Comparison of ENCODE assay signal across 24 cellular contexts in the genomic region with DNA sequence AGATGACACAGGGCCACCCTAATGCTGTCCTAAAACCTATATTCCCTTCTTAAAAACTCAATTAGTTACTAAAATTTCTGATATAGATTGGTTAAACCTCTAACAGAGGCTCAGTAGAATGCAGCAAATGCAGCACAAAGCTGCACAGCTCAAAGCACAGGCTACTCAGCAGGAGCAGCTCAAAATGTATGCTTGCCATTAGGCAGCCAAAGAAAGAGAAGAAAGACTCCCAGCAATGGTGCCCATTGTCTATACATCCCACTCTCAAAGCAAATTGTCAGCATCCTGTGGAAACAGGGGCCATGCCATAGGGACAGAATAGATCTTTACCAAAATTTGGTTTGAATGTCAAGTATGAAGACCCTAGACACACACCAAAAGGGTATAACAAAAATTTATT.
"Had no signal": no experiment of that assay in that cellular context is flagged by ENCODE, and none has a peak within 500 bp of the region (broad histone marks: within the 10 kb centered on the region; RNA-seq: fewer than 3 reads in every experiment).

No MANE protein-coding gene starts in this region.

- H3K9me3 ChIP-seq: colonic mucosa, esophagus squamous epithelium, heart right ventricle, lower lobe of right lung, prostate gland, right atrium auricular region, spleen, transverse colon had no signal

- H3K9me3 Mint-ChIP-seq: dendritic cell treated with granulocyte-macrophage colony-stimulating factor and Interleukin-4, amounts not matched to agents 40 ng/mL and 50 ng/mL, for 4 days; stimulated activated memory B cell treated with anti-CD40 and anti-IgM and Interleukin-4, amounts not matched to agents 10 μg/mL and 1 μg/mL and 100 μg/mL, for 72 hours had no signal

- H3K4me1 Mint-ChIP-seq: central memory CD8-positive, alpha-beta T cell; natural killer cell; stimulated activated memory B cell treated with anti-CD40 and anti-IgM and Interleukin-4, amounts not matched to agents 10 μg/mL and 1 μg/mL and 100 μg/mL, for 72 hours had no signal

- H3K4me3 ChIP-seq: colonic mucosa, esophagus squamous epithelium, heart right ventricle, lower lobe of right lung, prostate gland, right atrium auricular region, spleen, transverse colon had no signal

- ATAC-seq: heart right ventricle; left ventricle myocardium superior; lower lobe of right lung; natural killer cell; sciatic nerve; stimulated activated memory B cell treated with anti-CD40 and anti-IgM and Interleukin-4, amounts not matched to agents 10 μg/mL and 1 μg/mL and 100 μg/mL, for 72 hours had no signal

- FAIRE-seq: endometrium, keratinocyte had no signal

- H3K4me1 ChIP-seq: colonic mucosa, esophagus squamous epithelium, heart right ventricle, lower lobe of right lung, prostate gland, right atrium auricular region, spleen, transverse colon had no signal

- H3K27me3 Mint-ChIP-seq: central memory CD8-positive, alpha-beta T cell; dendritic cell treated with granulocyte-macrophage colony-stimulating factor and Interleukin-4, amounts not matched to agents 40 ng/mL and 50 ng/mL, for 4 days; stimulated activated naive CD8-positive, alpha-beta T cell treated with anti-CD3 and anti-CD28 coated beads, Interleukin-15, Interleukin-2, amounts not matched to agents 100 ng/mL and 50 ng/mL, for 24 hours had no signal

- H3K27me3 ChIP-seq: colonic mucosa, esophagus squamous epithelium, heart right ventricle, right atrium auricular region, spleen, transverse colon had no signal

- H3K36me3 Mint-ChIP-seq: natural killer cell; stimulated activated memory B cell treated with anti-CD40 and anti-IgM and Interleukin-4, amounts not matched to agents 10 μg/mL and 1 μg/mL and 100 μg/mL, for 72 hours had no signal

- H3K4me3 Mint-ChIP-seq: central memory CD8-positive, alpha-beta T cell; dendritic cell treated with granulocyte-macrophage colony-stimulating factor and Interleukin-4, amounts not matched to agents 40 ng/mL and 50 ng/mL, for 4 days; natural killer cell; stimulated activated memory B cell treated with anti-CD40 and anti-IgM and Interleukin-4, amounts not matched to agents 10 μg/mL and 1 μg/mL and 100 μg/mL, for 72 hours; stimulated activated naive CD8-positive, alpha-beta T cell treated with anti-CD3 and anti-CD28 coated beads, Interleukin-15, Interleukin-2, amounts not matched to agents 100 ng/mL and 50 ng/mL, for 24 hours had no signal

- DNase-seq: colonic mucosa; effector memory CD4-positive, alpha-beta T cell; erythroblast; esophagus squamous epithelium; foreskin melanocyte; glutamatergic neuron; heart right ventricle; hippocampal formation; left ventricle myocardium superior; lower lobe of right lung; natural killer cell; nucleus accumbens; spleen; stimulated activated CD4-positive, alpha-beta T cell treated with anti-CD3 and anti-CD28 coated beads, Interleukin-4, amount 100 ng/mL, for 4 hours; transverse colon had no signal

- H3K27ac Mint-ChIP-seq: dendritic cell treated with granulocyte-macrophage colony-stimulating factor and Interleukin-4, amounts not matched to agents 40 ng/mL and 50 ng/mL, for 4 days; natural killer cell; stimulated activated memory B cell treated with anti-CD40 and anti-IgM and Interleukin-4, amounts not matched to agents 10 μg/mL and 1 μg/mL and 100 μg/mL, for 72 hours; stimulated activated naive CD8-positive, alpha-beta T cell treated with anti-CD3 and anti-CD28 coated beads, Interleukin-15, Interleukin-2, amounts not matched to agents 100 ng/mL and 50 ng/mL, for 24 hours had no signal

- H3K36me3 ChIP-seq: colonic mucosa, esophagus squamous epithelium, heart right ventricle, lower lobe of right lung, prostate gland, right atrium auricular region, spleen, transverse colon had no signal

- H3K27ac ChIP-seq: colonic mucosa, esophagus squamous epithelium, heart right ventricle, lower lobe of right lung, prostate gland, right atrium auricular region, spleen, transverse colon had no signal
